Comparison of ENCODE assay signal across 8 cellular contexts in genomic region chr15:29269485-29270168, GRCh38. TPM values are rescaled to one million over a fixed set of nuclear protein-coding genes. Genes with fewer than 3 reads are reported as not detected.
DNase-seq lines count a peak whose midpoint lies in the region; ATAC-seq and TF ChIP-seq lines count a peak whose summit lies in the region.

Gene NSMCE3 (minus strand): TSS chr15:29269822. CDS start chr15:29269705, 117 bp downstream.

- H3K9me3 ChIP-seq in IMR-90 (ENCODE audit: control insufficient read depth, insufficient read depth, low read length) (no peaks in the 10 kb centered on the region), PC-3 (ENCODE audit: low read length) (no peaks in the 10 kb centered on the region), esophagus squamous epithelium (no peaks in the 10 kb centered on the region)

- H3F3A ChIP-seq in PC-3 (ENCODE audit: low read length, unreplicated experiment) = no peaks in the 10 kb centered on the region

- H4K20me1 ChIP-seq in IMR-90 (ENCODE audit: insufficient read depth, low read length) = peaks cover 3% of the 10 kb centered on the region; the same call in 1 of the 2 replicates
- no peaks in the 10 kb centered on the region for H4K20me1 ChIP-seq in PC-3 (ENCODE audit: low read length)

- peak within 1 kb of the TSS; percentile 61 for H3K4ac ChIP-seq in IMR-90 (ENCODE audit: low read depth, low read length)

- no peaks in the 10 kb centered on the region; the same call in 1 of the 2 replicates for H3K9me1 ChIP-seq in IMR-90 (ENCODE audit: insufficient read depth, low read length)

- H4K8ac ChIP-seq in IMR-90 (ENCODE audit: low read depth in 2 of 2, low read length in 2 of 2) = peak within 1 kb of the TSS; percentile 59 to 97

- peak within 1 kb of the TSS; percentile 88 for H3K23ac ChIP-seq in IMR-90 (ENCODE audit: low read depth, low read length)

- intact Hi-C loops in IMR-90 (cut with micrococcal nuclease) = no loop called here
- intact Hi-C loops in PC-3 (cut with micrococcal nuclease) = no loop called here
- intact Hi-C loops in esophagus squamous epithelium (cut with DNase I) = no loop called here

- dilution Hi-C loops in IMR-90 (cut with HindIII; ENCODE audit: low sequenced_read_pairs, unreplicated experiment) = no loop called here

- H3K79me1 ChIP-seq in IMR-90 (ENCODE audit: low read depth in 1 of 2, low read length in 2 of 2) = peaks cover 9 to 18% of the 10 kb centered on the region in 2 experiments

- peak within 1 kb of the TSS; percentile 53 for H2AK9ac ChIP-seq in IMR-90 (replicated peaks; ENCODE audit: low read depth, low read length, poor library complexity)

- H3K9me2 ChIP-seq in PC-3 (replicated peaks; ENCODE audit: low read length) = no peaks in the 10 kb centered on the region

- H3K36me3 Mint-ChIP-seq in activated T-cell treated with anti-CD3 and anti-CD28 coated beads, Interleukin-2, amount 50 U/mL, for 4 hours (ENCODE audit: insufficient read depth) = peaks cover 5% of the 10 kb centered on the region

- H3K56ac ChIP-seq in IMR-90 (ENCODE audit: extremely low read depth, insufficient read depth, low read length) = peak within 1 kb of the TSS; percentile 92

- H3K4me2 ChIP-seq in IMR-90 (ENCODE audit: low read depth, low read length) = peak within 1 kb of the TSS; percentile 100
- H3K4me2 ChIP-seq in PC-3 (ENCODE audit: low read length) = peak within 1 kb of the TSS; percentile 91

- peak within 1 kb of the TSS; percentile 47 for H4K91ac ChIP-seq in IMR-90 (ENCODE audit: insufficient read depth, low read depth, low read length)

- BruUV-seq in IMR-90 (replicated peaks; lab: Mats Ljungman, UMichigan) (no TSS peak), PC-3 (replicated peaks; lab: Mats Ljungman, UMichigan) (no TSS peak)

- CTCF ChIA-PET in IMR-90 (lab: Yijun Ruan, JAX) = no interaction called here
- CTCF ChIA-PET in PC-3 (lab: Charles Lee) = no interaction called here

- H3K36me3 ChIP-seq in IMR-90 (ENCODE audit: control insufficient read depth, insufficient read depth, low read length) (no peaks in the 10 kb centered on the region), PC-3 (ENCODE audit: low read depth, low read length) (no peaks in the 10 kb centered on the region), esophagus squamous epithelium (no peaks in the 10 kb centered on the region)

- peak within 1 kb of the TSS; percentile 67; the same call in 1 of the 2 replicates for H2BK120ac ChIP-seq in IMR-90 (ENCODE audit: low read depth, low read length)

- peak within 1 kb of the TSS; percentile 80 for H4K5ac ChIP-seq in IMR-90 (ENCODE audit: low read depth, low read length)

- peaks cover 22% of the 10 kb centered on the region for H3K79me2 ChIP-seq in PC-3 (ENCODE audit: low read length)

- peak within 1 kb of the TSS; percentile 78 for H3K9ac ChIP-seq in IMR-90 (ENCODE audit: low read depth, low read length)
- peak within 1 kb of the TSS; percentile 86 for H3K9ac ChIP-seq in PC-3 (ENCODE audit: low read length)

- no peaks in the 10 kb centered on the region for H3K4me1 ChIP-seq in IMR-90 (ENCODE audit: control insufficient read depth, insufficient read depth, low read length)
- peaks cover 20% of the 10 kb centered on the region for H3K4me1 ChIP-seq in PC-3 (ENCODE audit: insufficient read depth, low read length)
- H3K4me1 ChIP-seq in esophagus squamous epithelium = peaks cover 0 to 46% (median 23%) of the 10 kb centered on the region in 3 donors

- H3K27me3 ChIP-seq in IMR-90 (ENCODE audit: control insufficient read depth, insufficient read depth, low read length) = no peaks in the 10 kb centered on the region
- H3K27me3 ChIP-seq in PC-3 (ENCODE audit: low read length) = no peaks in the 10 kb centered on the region
- no peaks in the 10 kb centered on the region for H3K27me3 ChIP-seq in esophagus squamous epithelium

- H2BK5ac ChIP-seq in IMR-90 (ENCODE audit: low read depth, low read length, poor library complexity, severe bottlenecking) = peak within 1 kb of the TSS; percentile 82

- TF ChIP-seq POLR2A in IMR-90 (IDR thresholded peaks at IDR 0.05; ENCODE audit: low read depth, low read length) (peak; percentile 90), esophagus squamous epithelium (IDR thresholded peaks at IDR 0.05) (peak in 3 of 4 donors; percentile 52 to 94 (median 89))

- 0 out of 2 replicates have a peak within 1 kb of the TSS, but pooled peaks have one; percentile 35 for H2BK20ac ChIP-seq in IMR-90 (ENCODE audit: low read depth, low read length)

- H3K14ac ChIP-seq in IMR-90 (replicated peaks; ENCODE audit: low read depth, low read length) = peak within 1 kb of the TSS; percentile 90

- peak within 1 kb of the TSS; percentile 43 for H3K18ac ChIP-seq in IMR-90 (ENCODE audit: low read depth, low read length)

- no peaks in the 10 kb centered on the region for H3K9me3 Mint-ChIP-seq in activated T-cell treated with anti-CD3 and anti-CD28 coated beads, Interleukin-2, amount 50 U/mL, for 4 hours

- POLR2A ChIA-PET in IMR-90 (lab: Charles Lee; ENCODE audit: unreplicated experiment) (no interaction called here), PC-3 (lab: Charles Lee; ENCODE audit: unreplicated experiment) (no interaction called here)

- H3K4me3 Mint-ChIP-seq in activated T-cell treated with anti-CD3 and anti-CD28 coated beads, Interleukin-2, amount 50 U/mL, for 4 hours = peak within 1 kb of the TSS; percentile 97

- peak within 1 kb of the TSS; percentile 78 for H3K27ac ChIP-seq in IMR-90 (ENCODE audit: insufficient read depth, low read length)
- 0 out of 2 replicates have a peak within 1 kb of the TSS, but pooled peaks have one; percentile 4 for H3K27ac ChIP-seq in PC-3 (ENCODE audit: low read length)
- H3K27ac ChIP-seq in esophagus squamous epithelium = peak within 1 kb of the TSS; percentile 86 to 95 (median 90)

- H3K27me3 Mint-ChIP-seq in activated T-cell treated with anti-CD3 and anti-CD28 coated beads, Interleukin-2, amount 50 U/mL, for 4 hours (ENCODE audit: low read depth) = no peaks in the 10 kb centered on the region

- H2AFZ ChIP-seq in IMR-90 (replicated peaks; ENCODE audit: low read length, poor library complexity) = peak within 1 kb of the TSS; percentile 91
- H2AFZ ChIP-seq in PC-3 (ENCODE audit: low read length) = peak within 1 kb of the TSS; percentile 93

- TF ChIP-seq CTCF in IMR-90 (conservative IDR thresholded peaks at IDR 0.05; ENCODE audit: low read depth, low read length) (no peak), PC-3 (conservative IDR thresholded peaks at IDR 0.05; ENCODE audit: low read depth, low read length) (no peak), esophagus squamous epithelium (IDR thresholded peaks at IDR 0.05) (peak in 3 of 6 experiments; percentile 8 to 9 (median 9))

- ATAC-seq in GM21529 (IDR thresholded peaks at IDR 0.05; ENCODE audit: unreplicated experiment) (peak; percentile 86), IMR-90 (ENCODE audit: low read depth) (peak; percentile 95), PC-3 (peak; percentile 96)
- ATAC-seq in activated T-cell treated with anti-CD3 and anti-CD28 coated beads, Interleukin-2, amount 50 U/mL, for 4 hours = peak; percentile 94

- H3K4me3 ChIP-seq in IMR-90 (ENCODE audit: insufficient read depth, low read depth, low read length) = peak within 1 kb of the TSS; percentile 84
- peak within 1 kb of the TSS; percentile 90 for H3K4me3 ChIP-seq in PC-3 (ENCODE audit: low read length)
- H3K4me3 ChIP-seq in esophagus squamous epithelium = peak within 1 kb of the TSS; percentile 78 to 98 (median 86)

- in situ Hi-C loops in IMR-90 (cut with MboI; ENCODE audit: low sequenced_read_pairs) = no loop called here

- DNase-seq in DMS114 treated with DMSO at 0.1 percent for 48 hours (lab: John Stamatoyannopoulos, UW; ENCODE audit: unreplicated experiment) (peak; percentile 75), IMR-90 (peak; percentile 88), PC-3 (peak; percentile 86), esophagus squamous epithelium (lab: John Stamatoyannopoulos, UW) (peak; percentile 45), myocyte (ENCODE audit: low read depth) (peak; percentile 89)
- DNase-seq in activated T-cell treated with anti-CD3 and anti-CD28 coated beads, Interleukin-2, amount 50 U/mL, for 4 hours = peak; percentile 88
- DNase-seq in stimulated activated CD8-positive, alpha-beta memory T cell treated with anti-CD3 and anti-CD28 coated beads, Interleukin-7, amount 100 ng/mL, for 4 hours (ENCODE audit: low read depth in 2 of 2) = peak; percentile 80 to 90

- H2BK15ac ChIP-seq in IMR-90 (ENCODE audit: low read depth, low read length) = no peak within 1 kb of the TSS

- 2% methylated on average over 21 of the region's 68 CpGs; no CpG with 5 or more reads in 1 of the 2 experiments for WGBS in IMR-90 (ENCODE audit: extremely low coverage in 2 of 2, insufficient read length in 1 of 2), 2 experiments
- 0 to 1% methylated on average over 9 to 10 of the region's 68 CpGs for WGBS in esophagus squamous epithelium, 2 donors

- no peak for TF ChIP-seq RAD21 in IMR-90 (IDR thresholded peaks at IDR 0.05; ENCODE audit: low read length)

- no peak within 1 kb of the TSS for H2AK5ac ChIP-seq in IMR-90 (ENCODE audit: low read depth, low read length)

- peaks cover 49% of the 10 kb centered on the region for H3K4me1 Mint-ChIP-seq in activated T-cell treated with anti-CD3 and anti-CD28 coated beads, Interleukin-2, amount 50 U/mL, for 4 hours (ENCODE audit: low read depth)

TF ChIP-seq in IMR-90, 13 proteins besides CTCF, POLR2A, EP300 and RAD21:
- TF ChIP-seq CEBPB (IDR thresholded peaks at IDR 0.05; ENCODE audit: low read depth, low read length) = peak; percentile 91
- peak; percentile 83 for TF ChIP-seq BHLHE40 (IDR thresholded peaks at IDR 0.05; ENCODE audit: low read depth, low read length)
- TF ChIP-seq FOS (IDR thresholded peaks at IDR 0.05; ENCODE audit: low read depth, low read length) = 0 out of 2 replicates have a peak, but pooled peaks have one; percentile 5
- no peak for TF ChIP-seq MAFK (IDR thresholded peaks at IDR 0.05; ENCODE audit: low read depth, low read length)

RNA-seq across cellular contexts. Expression of gene NSMCE3, which starts in this region (rescaled TPM):
- 6.3 and 7.5 TPM in 2 replicates for total RNA-seq in IMR-90 (2012; rRNA removed)
- polyA plus RNA-seq in IMR-90 (2012; rRNA removed) = 5.1 and 6.2 TPM in 2 replicates
- 4.3 and 6.0 TPM in 2 replicates for polyA plus RNA-seq in IMR-90 (2012; cell fraction: cytosol; rRNA removed)
- polyA plus RNA-seq in IMR-90 (2012; cell fraction: nucleus; rRNA removed; ENCODE audit: low replicate concordance) = 1.4 and 2.6 TPM in 2 replicates
- 7.0 and 8.0 TPM in 2 replicates for total RNA-seq in PC-3 (2014; rRNA removed)
- total RNA-seq in activated T-cell treated with anti-CD3 and anti-CD28 coated beads, Interleukin-2, amount 50 U/mL, for 4 hours = 10 to 100 TPM in 1 of 3 donors, 1 to 10 TPM in 2; 9.4 to 10.3 (median 9.7) TPM
- total RNA-seq in esophagus squamous epithelium = 1 to 10 TPM; 4.0 to 9.6 (median 5.5) TPM
- 11.2 and 12.7 TPM in 2 replicates for total RNA-seq in myocyte
- polyA plus RNA-seq in myocyte (2012) = 7.5 TPM

Comparison
In these comparisons a context has a peak if more than half of its experiments do, and no peak if none do; other contexts are left out.
1. Peak in every context shown above with its lines: DNase-seq, ATAC-seq, H3K4me3 ChIP-seq and H3K27ac ChIP-seq.
2. H3K27ac ChIP-seq: peak in every context shown above with its lines; median percentile 90 in esophagus squamous epithelium; 78 in IMR-90; 4 in PC-3.